Comparison of ENCODE assay signal across 16 cellular contexts in the genomic region with DNA sequence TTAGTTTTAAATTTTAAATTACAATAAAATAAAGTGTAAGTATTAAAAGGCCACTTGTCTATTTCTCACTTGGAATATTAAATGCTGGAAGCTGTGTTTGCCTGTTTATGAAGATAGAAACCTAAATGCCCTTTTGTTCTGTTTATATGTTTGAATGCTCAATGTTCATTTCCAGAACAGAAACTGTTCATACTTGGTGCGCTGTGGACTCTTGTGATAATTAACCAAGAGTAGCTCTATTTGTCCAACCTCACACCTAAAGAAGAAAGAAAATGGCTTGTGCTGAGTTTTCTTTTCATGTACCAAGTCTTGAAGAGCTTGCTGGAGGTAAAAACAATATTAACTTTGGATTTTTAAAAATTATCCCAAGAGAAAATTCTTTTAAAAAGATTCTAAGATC. TPM values are rescaled to one million over a fixed set of nuclear protein-coding genes. Genes with fewer than 3 reads are reported as not detected.
A peak's percentile ranks its signal among the peaks of the same experiment; 100 is the strongest.
DNase-seq lines count a peak whose midpoint lies in the region; ATAC-seq lines count a peak whose summit lies in the region.
"Had no signal": no experiment of that assay in that cellular context is flagged by ENCODE, and none has a peak within 500 bp of the region (broad histone marks: within the 10 kb centered on the region; RNA-seq: fewer than 3 reads in every experiment).

No MANE protein-coding gene starts in this region.

- H3K27ac Mint-ChIP-seq in activated T-cell treated with anti-CD3 and anti-CD28 coated beads, Interleukin-2, amount 50 U/mL, for 24 hours = no peak overlapping the region

- H3K4me3 Mint-ChIP-seq in activated T-cell treated with anti-CD3 and anti-CD28 coated beads, Interleukin-2, amount 50 U/mL, for 24 hours = no peak overlapping the region

- no peaks in the 10 kb centered on the region for H3K9me3 Mint-ChIP-seq in activated T-cell treated with anti-CD3 and anti-CD28 coated beads, Interleukin-2, amount 50 U/mL, for 24 hours

- DNase-seq in middle frontal gyrus (ENCODE audit: extremely low spot score, low spot score) (no peak), dermis blood vessel endothelial cell (no peak), NCI-H146 treated with DMSO at 0.1 percent for 48 hours (lab: John Stamatoyannopoulos, UW; ENCODE audit: unreplicated experiment) (no peak)
- DNase-seq in activated T-cell treated with anti-CD3 and anti-CD28 coated beads, Interleukin-2, amount 50 U/mL, for 24 hours = no peak
- DNase-seq: left ventricle myocardium inferior; NCI-H1092 treated with DMSO at 0.1 percent for 48 hours; NCI-H526; occipital lobe; stimulated activated CD4-positive, alpha-beta T cell treated with anti-CD3 and anti-CD28 coated beads, Interleukin-15, amount 100 ng/mL, for 24 hours; stimulated activated CD8-positive, alpha-beta memory T cell treated with anti-CD3 and anti-CD28 coated beads, Interleukin-4, amount 100 ng/mL, for 48 hours; uterus had no signal

- peaks cover 38% of the 10 kb centered on the region for H3K36me3 Mint-ChIP-seq in activated T-cell treated with anti-CD3 and anti-CD28 coated beads, Interleukin-2, amount 50 U/mL, for 24 hours (ENCODE audit: low read depth)

- no peaks in the 10 kb centered on the region for H3K27me3 Mint-ChIP-seq in activated T-cell treated with anti-CD3 and anti-CD28 coated beads, Interleukin-2, amount 50 U/mL, for 24 hours

- H3K4me1 Mint-ChIP-seq in activated T-cell treated with anti-CD3 and anti-CD28 coated beads, Interleukin-2, amount 50 U/mL, for 24 hours (ENCODE audit: low read depth) = peaks cover 28% of the 10 kb centered on the region

- peak; percentile 90 for ATAC-seq in GM18508 (IDR thresholded peaks at IDR 0.05; ENCODE audit: insufficient read depth, unreplicated experiment)
- ATAC-seq in GM21367 (IDR thresholded peaks at IDR 0.05; ENCODE audit: unreplicated experiment) = peak; percentile 66
- ATAC-seq in HG02970 (IDR thresholded peaks at IDR 0.05; ENCODE audit: low FRiP score, unreplicated experiment) = peak; percentile 62
- ATAC-seq in HG03575 (IDR thresholded peaks at IDR 0.05; ENCODE audit: extremely low read depth, insufficient number of reproducible peaks, low FRiP score, unreplicated experiment) = peak; percentile 43
- ATAC-seq: Right ventricle myocardium inferior had no signal

RNA-seq across cellular contexts. Expression of a gene that starts 5.7 kb away (rescaled TPM):
- total RNA-seq in dermis blood vessel endothelial cell = 29.8 and 34.2 TPM in 2 replicates

RNA-seq across cellular contexts. Expression of a gene that starts 5.8 kb away (rescaled TPM):
- total RNA-seq in dermis blood vessel endothelial cell = 106 and 174 TPM in 2 replicates

RNA-seq across cellular contexts. Expression of a gene that starts 37.0 kb away (rescaled TPM):
- 36.4 and 36.8 TPM in 2 replicates for total RNA-seq in dermis blood vessel endothelial cell
